In genomic region chr9:8474937-8475336, GRCh38 we compare ENCODE assay signal across 5 cellular contexts.
"Had no signal": no experiment of that assay in that cellular context is flagged by ENCODE, and none has a peak within 500 bp of the region (broad histone marks: within the 10 kb centered on the region; RNA-seq: fewer than 3 reads in every experiment).

No MANE protein-coding gene starts in this region.

- ATAC-seq: GM23338, K562 had no signal

- H3K27ac Mint-ChIP-seq: GM23338, H9 had no signal

- DNase-seq: H9, HCEC 1CT, IMR-90 had no signal

- H3K4me3 Mint-ChIP-seq: GM23338, H9 had no signal

- H3K4me3 ChIP-seq: GM23338, K562 had no signal

- H3K9me3 Mint-ChIP-seq: GM23338 had no signal
